In the genomic region with DNA sequence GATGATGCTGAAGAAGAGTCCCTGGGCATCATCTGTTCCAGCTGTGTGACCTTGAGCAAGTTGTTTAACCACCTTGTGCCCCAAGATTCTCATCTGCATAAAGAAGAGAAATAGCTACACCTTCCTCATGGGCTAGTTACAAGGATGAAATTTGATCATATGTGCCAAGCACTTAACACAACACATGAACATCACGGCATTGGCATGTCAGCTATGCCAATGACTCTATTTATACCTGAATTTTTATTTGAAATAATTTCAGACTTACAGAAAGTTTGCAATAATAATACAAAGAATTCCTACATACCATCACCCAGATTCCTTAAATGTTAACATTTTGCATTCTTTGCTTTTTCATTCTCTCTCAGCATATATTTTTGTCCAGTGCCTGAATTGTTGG, we compare ENCODE assay signal across 29 cellular contexts.
"Had no signal": no experiment of that assay in that cellular context is flagged by ENCODE, and none has a peak within 500 bp of the region (broad histone marks: within the 10 kb centered on the region; RNA-seq: fewer than 3 reads in every experiment).

No MANE protein-coding gene starts in this region.

- DNase-seq: activated CD4-positive, alpha-beta memory T cell treated with anti-CD3 and anti-CD28 coated beads, Interleukin-2, amount 10 ng/mL, durations not matched to agents 7 days and 5 days; activated CD4-positive, alpha-beta T cell treated with anti-CD3 and anti-CD28 coated beads for 36 hours; activated CD4-positive, alpha-beta T cell treated with anti-CD3 and anti-CD28 coated beads, Interleukin-2, amount 10 ng/mL, durations not matched to agents 24 days and 14 days; activated CD4-positive, CD25-positive, alpha-beta regulatory T cell; activated CD4-positive, CD25-positive, alpha-beta regulatory T cell treated with anti-CD3 and anti-CD28 coated beads, Interleukin-2, amount 50 U/mL, for 72 hours; activated CD8-positive, alpha-beta memory T cell treated with anti-CD3 and anti-CD28 coated beads, Interleukin-2, amount 50 U/mL, for 48 hours; activated gamma-delta T cell; activated naive CD4-positive, alpha-beta T cell; activated naive CD4-positive, alpha-beta T cell treated with anti-CD3 and anti-CD28 coated beads, Interleukin-2, amount 10 ng/mL, durations not matched to agents 7 days and 5 days; activated naive CD8-positive, alpha-beta T cell treated with anti-CD3 and anti-CD28 coated beads, Interleukin-2, amount 10 ng/mL, durations not matched to agents 7 days and 5 days; activated T-cell treated with anti-CD3 and anti-CD28 coated beads for 4 hours; activated T-cell treated with anti-CD3 and anti-CD28 coated beads, Interleukin-2, amount 50 U/mL, for 24 hours; activated T-cell treated with anti-CD3 and anti-CD28 coated beads, Interleukin-2, amount 50 U/mL, for 72 hours; amniotic stem cell; anterior cingulate cortex; caudate nucleus; colonic mucosa; effector CD8-positive, alpha-beta T cell; esophagus squamous epithelium; foreskin melanocyte; heart right ventricle; T-helper 17 cell had no signal

- ATAC-seq: activated CD4-positive, alpha-beta T cell treated with anti-CD3 and anti-CD28 coated beads for 36 hours; activated naive CD4-positive, alpha-beta T cell treated with anti-CD3 and anti-CD28 coated beads, Interleukin-2, amount 50 U/mL, for 72 hours; activated T-cell treated with anti-CD3 and anti-CD28 coated beads, Interleukin-2, amount 50 U/mL, for 72 hours; gastroesophageal sphincter; heart right ventricle; T-helper 17 cell had no signal

- H3K4me3 ChIP-seq: colonic mucosa, esophagus squamous epithelium, gastroesophageal sphincter, heart right ventricle, hepatocyte had no signal

- H3K36me3 ChIP-seq: colonic mucosa, esophagus squamous epithelium, gastroesophageal sphincter, heart right ventricle had no signal

- FAIRE-seq: astrocyte, endometrium, endothelial cell of umbilical vein had no signal

- H3K27me3 ChIP-seq: colonic mucosa, heart right ventricle had no signal

- H3K27ac ChIP-seq: colonic mucosa, epithelial cell of prostate, esophagus squamous epithelium, gastroesophageal sphincter, heart right ventricle, hepatocyte had no signal
